In the genomic region with DNA sequence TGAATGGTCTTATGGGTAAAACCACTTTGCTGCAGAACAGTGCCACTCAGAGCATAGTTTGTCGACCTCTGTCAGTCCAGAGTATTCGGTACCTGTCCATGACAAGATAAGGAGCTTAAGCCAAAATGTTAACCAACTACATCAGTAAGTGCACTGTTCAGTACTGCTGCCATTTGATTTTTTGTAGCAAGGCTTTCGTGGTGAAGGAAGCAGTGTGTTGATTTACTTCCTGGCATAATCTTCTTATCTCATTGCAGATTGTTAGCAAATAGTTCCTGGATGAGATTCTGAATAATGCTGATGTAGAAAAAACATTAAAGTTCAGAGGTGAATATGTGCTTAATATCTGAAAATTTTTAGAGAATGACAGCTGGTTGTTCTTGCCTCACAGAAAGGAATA, we compare ENCODE assay signal across 14 cellular contexts.
A peak's percentile ranks its signal among the peaks of the same experiment; 100 is the strongest.
DNase-seq lines count a peak whose midpoint lies in the region; ATAC-seq and TF ChIP-seq lines count a peak whose summit lies in the region.
"Had no signal": no experiment of that assay in that cellular context is flagged by ENCODE, and none has a peak within 500 bp of the region (broad histone marks: within the 10 kb centered on the region; RNA-seq: fewer than 3 reads in every experiment).

No MANE protein-coding gene starts in this region.

- peaks cover 0 to 8% of the 10 kb centered on the region in 2 donors for H3K36me3 Mint-ChIP-seq in CD4-positive, alpha-beta memory T cell
- H3K36me3 Mint-ChIP-seq in naive thymus-derived CD8-positive, alpha-beta T cell: peaks cover 0 to 22% (median 4%) of the 10 kb centered on the region in 3 donors
- H3K36me3 Mint-ChIP-seq: type B pancreatic cell had no signal

- peaks cover 38 to 65% (median 50%) of the 10 kb centered on the region in 4 donors for H3K4me1 Mint-ChIP-seq in CD4-positive, alpha-beta memory T cell
- peaks cover 34 to 65% (median 63%) of the 10 kb centered on the region in 4 donors for H3K4me1 Mint-ChIP-seq in naive thymus-derived CD8-positive, alpha-beta T cell
- H3K4me1 Mint-ChIP-seq: nephron progenitor cell had no signal

- H3K4me3 Mint-ChIP-seq in CD4-positive, alpha-beta memory T cell: peak overlapping the region in 6 of 8 donors; percentile 17 to 74 (median 42)
- H3K4me3 Mint-ChIP-seq in naive thymus-derived CD8-positive, alpha-beta T cell: peak overlapping the region in 9 of 10 donors; percentile 19 to 75 (median 46)
- H3K4me3 Mint-ChIP-seq: nephron progenitor cell, type B pancreatic cell had no signal

- H3K9me3 ChIP-seq in CD4-positive, alpha-beta memory T cell (ENCODE audit: control insufficient read depth in 1 of 2, low read length in 2 of 2): no peaks in the 10 kb centered on the region
- H3K9me3 ChIP-seq in KOPT-K1 (ENCODE audit: insufficient read depth, low read length, poor library complexity, severe bottlenecking): peaks cover 17% of the 10 kb centered on the region

- no peaks in the 10 kb centered on the region for H3K36me3 ChIP-seq in CD4-positive, alpha-beta memory T cell (ENCODE audit: insufficient read depth, low read length)
- H3K36me3 ChIP-seq in KOPT-K1 (ENCODE audit: insufficient read depth, low read length) (no peaks in the 10 kb centered on the region; the same call in 1 of the 2 replicates), brain microvascular endothelial cell (replicated peaks) (no peaks in the 10 kb centered on the region)

- H3K27me3 ChIP-seq in CD4-positive, alpha-beta memory T cell (ENCODE audit: insufficient read depth, low read length): no peaks in the 10 kb centered on the region
- H3K27me3 ChIP-seq in brain microvascular endothelial cell (replicated peaks): no peaks in the 10 kb centered on the region

- peak in 1 of 5 donors; percentile 14 for DNase-seq in CD4-positive, alpha-beta memory T cell
- peak; percentile 34 for DNase-seq in brain microvascular endothelial cell
- peak in 1 of 10 donors; percentile 22 for DNase-seq in naive thymus-derived CD8-positive, alpha-beta T cell
- DNase-seq in NCI-H2029 treated with DMSO at 0.1 percent for 48 hours (lab: John Stamatoyannopoulos, UW): no peak
- DNase-seq in stimulated activated CD4-positive, alpha-beta T cell treated with anti-CD3 and anti-CD28 coated beads, Interleukin-2, amount 100 ng/mL, for 48 hours: no peak
- DNase-seq in NCI-H2107 treated with DMSO at 0.1 percent for 48 hours (lab: John Stamatoyannopoulos, UW; ENCODE audit: unreplicated experiment): no peak
- DNase-seq: activated T-cell treated with anti-CD3 and anti-CD28 coated beads for 4 hours, cortex of kidney, NCI-H524, nephron progenitor cell, SW 1271 had no signal

- intact Hi-C loops in CD4-positive, alpha-beta memory T cell (cut with micrococcal nuclease): loop anchor here (2.0 to 5.0 kb wide), 3 partner anchors 87 to 955 kb away; partner anchors contain the start of genes LRRC63, TPT1 and ZC3H13

- peaks cover 45% of the 10 kb centered on the region for H3K4me1 ChIP-seq in CD4-positive, alpha-beta memory T cell (ENCODE audit: insufficient read depth, low read length)

- no peak for TF ChIP-seq CTCF in brain microvascular endothelial cell (IDR thresholded peaks at IDR 0.05; ENCODE audit: low read depth, low read length, missing control alignments)

- peak overlapping the region; percentile 87 to 99 (median 96) for H3K27ac Mint-ChIP-seq in CD4-positive, alpha-beta memory T cell
- H3K27ac Mint-ChIP-seq in naive thymus-derived CD8-positive, alpha-beta T cell: peak overlapping the region; percentile 85 to 98 (median 96)
- H3K27ac Mint-ChIP-seq: nephron progenitor cell, type B pancreatic cell had no signal

- ATAC-seq in naive thymus-derived CD8-positive, alpha-beta T cell: no peak
- no peak for ATAC-seq in HG02938 (IDR thresholded peaks at IDR 0.05; ENCODE audit: unreplicated experiment)

- H3K27me3 Mint-ChIP-seq in CD4-positive, alpha-beta memory T cell: no peaks in the 10 kb centered on the region
- H3K27me3 Mint-ChIP-seq in naive thymus-derived CD8-positive, alpha-beta T cell: no peaks in the 10 kb centered on the region
- H3K27me3 Mint-ChIP-seq: type B pancreatic cell had no signal

- H3K9me3 Mint-ChIP-seq in CD4-positive, alpha-beta memory T cell: peaks cover 0 to 6% (median 2%) of the 10 kb centered on the region in 8 donors
- peaks cover 0 to 26% (median 6%) of the 10 kb centered on the region in 9 donors for H3K9me3 Mint-ChIP-seq in naive thymus-derived CD8-positive, alpha-beta T cell
- H3K9me3 Mint-ChIP-seq: type B pancreatic cell had no signal

- CTCF ChIA-PET in CD4-positive, alpha-beta memory T cell (lab: Charles Lee; ENCODE audit: partially characterized antibody): interaction anchor here (1.0 to 12.0 kb wide), 6 partner anchors 9 to 674 kb away, joined by 3 to 166 read pairs (median 6); no protein-coding TSS in a partner anchor

- in situ Hi-C loops in brain microvascular endothelial cell (cut with HindIII; ENCODE audit: low pct_ligation_motif_present, low sequenced_read_pairs): no loop called here

- peak overlapping the region; percentile 57 for H3K27ac ChIP-seq in CD4-positive, alpha-beta memory T cell (ENCODE audit: low read depth, low read length)
- H3K27ac ChIP-seq in KOPT-K1 (ENCODE audit: low read depth, low read length, poor library complexity, severe bottlenecking) (peak overlapping the region; percentile 95), brain microvascular endothelial cell (peak overlapping the region; percentile 88)

- POLR2A ChIA-PET in CD4-positive, alpha-beta memory T cell (lab: Charles Lee; ENCODE audit: partially characterized antibody): interaction anchor here (0.7 to 3.4 kb wide), 6 partner anchors 18 to 129 kb away, joined by 3 to 51 read pairs (median 12); partner anchors contain the start of genes LCP1 and LRRC63
- POLR2A ChIA-PET in naive thymus-derived CD8-positive, alpha-beta T cell (lab: Charles Lee): interaction anchor here (0.7 to 5.9 kb wide), 4 partner anchors 14 to 114 kb away, joined by 3 to 74 read pairs (median 10); no protein-coding TSS in a partner anchor

- H3K4me3 ChIP-seq in CD4-positive, alpha-beta memory T cell (ENCODE audit: low read length in 2 of 2): no peak overlapping the region
- H3K4me3 ChIP-seq in brain microvascular endothelial cell (ENCODE audit: low read depth, low read length): no peak overlapping the region
